1 cellular context compared by ENCODE assay signal in the genomic region with DNA sequence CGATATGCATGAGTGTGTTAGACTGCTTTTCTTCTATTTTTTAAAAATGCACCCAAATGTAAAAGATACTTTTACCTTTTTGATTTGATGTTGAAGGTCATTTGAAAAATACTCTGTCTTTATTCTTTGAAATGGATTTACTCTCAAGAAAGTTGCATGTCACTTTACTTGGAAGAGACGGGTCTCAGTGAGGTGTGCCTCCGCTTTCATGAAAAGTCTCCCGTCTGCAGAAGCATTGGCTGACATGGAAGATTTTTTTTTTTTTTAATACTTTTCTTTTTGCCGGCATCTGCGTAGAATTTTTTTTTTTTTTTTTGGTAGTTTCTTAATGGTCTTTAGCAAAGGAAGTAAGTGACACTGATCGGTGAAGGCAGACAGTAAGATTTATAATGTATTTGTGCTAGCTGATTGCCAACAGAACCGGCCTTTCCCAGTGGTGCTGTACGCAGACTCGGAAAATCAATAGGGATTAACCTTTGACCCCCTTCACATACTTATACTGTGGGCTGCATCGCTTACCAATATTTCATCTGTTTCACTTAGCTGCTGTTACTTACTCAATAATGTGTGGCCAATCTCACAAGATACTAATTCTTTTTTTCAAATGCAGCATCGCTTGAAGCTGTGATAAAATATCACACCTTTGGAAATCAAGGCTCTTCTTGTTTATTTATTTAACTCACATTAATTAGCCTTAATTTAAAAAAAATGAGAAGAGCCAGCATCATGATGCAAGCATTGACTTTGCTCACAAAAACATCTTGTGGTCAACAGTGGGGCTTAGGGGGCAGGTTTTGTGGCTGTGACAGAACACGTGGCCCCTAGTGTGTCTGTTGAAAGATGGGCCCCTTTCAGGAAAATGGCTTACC.
TF ChIP-seq lines count a peak whose summit lies in the region.

No MANE protein-coding gene starts in this region.

TF ChIP-seq in HepG2, 621 proteins besides CTCF, POLR2A, EP300 and RAD21 (continued from another document and continues in another):
- TF ChIP-seq, protein P1, sequence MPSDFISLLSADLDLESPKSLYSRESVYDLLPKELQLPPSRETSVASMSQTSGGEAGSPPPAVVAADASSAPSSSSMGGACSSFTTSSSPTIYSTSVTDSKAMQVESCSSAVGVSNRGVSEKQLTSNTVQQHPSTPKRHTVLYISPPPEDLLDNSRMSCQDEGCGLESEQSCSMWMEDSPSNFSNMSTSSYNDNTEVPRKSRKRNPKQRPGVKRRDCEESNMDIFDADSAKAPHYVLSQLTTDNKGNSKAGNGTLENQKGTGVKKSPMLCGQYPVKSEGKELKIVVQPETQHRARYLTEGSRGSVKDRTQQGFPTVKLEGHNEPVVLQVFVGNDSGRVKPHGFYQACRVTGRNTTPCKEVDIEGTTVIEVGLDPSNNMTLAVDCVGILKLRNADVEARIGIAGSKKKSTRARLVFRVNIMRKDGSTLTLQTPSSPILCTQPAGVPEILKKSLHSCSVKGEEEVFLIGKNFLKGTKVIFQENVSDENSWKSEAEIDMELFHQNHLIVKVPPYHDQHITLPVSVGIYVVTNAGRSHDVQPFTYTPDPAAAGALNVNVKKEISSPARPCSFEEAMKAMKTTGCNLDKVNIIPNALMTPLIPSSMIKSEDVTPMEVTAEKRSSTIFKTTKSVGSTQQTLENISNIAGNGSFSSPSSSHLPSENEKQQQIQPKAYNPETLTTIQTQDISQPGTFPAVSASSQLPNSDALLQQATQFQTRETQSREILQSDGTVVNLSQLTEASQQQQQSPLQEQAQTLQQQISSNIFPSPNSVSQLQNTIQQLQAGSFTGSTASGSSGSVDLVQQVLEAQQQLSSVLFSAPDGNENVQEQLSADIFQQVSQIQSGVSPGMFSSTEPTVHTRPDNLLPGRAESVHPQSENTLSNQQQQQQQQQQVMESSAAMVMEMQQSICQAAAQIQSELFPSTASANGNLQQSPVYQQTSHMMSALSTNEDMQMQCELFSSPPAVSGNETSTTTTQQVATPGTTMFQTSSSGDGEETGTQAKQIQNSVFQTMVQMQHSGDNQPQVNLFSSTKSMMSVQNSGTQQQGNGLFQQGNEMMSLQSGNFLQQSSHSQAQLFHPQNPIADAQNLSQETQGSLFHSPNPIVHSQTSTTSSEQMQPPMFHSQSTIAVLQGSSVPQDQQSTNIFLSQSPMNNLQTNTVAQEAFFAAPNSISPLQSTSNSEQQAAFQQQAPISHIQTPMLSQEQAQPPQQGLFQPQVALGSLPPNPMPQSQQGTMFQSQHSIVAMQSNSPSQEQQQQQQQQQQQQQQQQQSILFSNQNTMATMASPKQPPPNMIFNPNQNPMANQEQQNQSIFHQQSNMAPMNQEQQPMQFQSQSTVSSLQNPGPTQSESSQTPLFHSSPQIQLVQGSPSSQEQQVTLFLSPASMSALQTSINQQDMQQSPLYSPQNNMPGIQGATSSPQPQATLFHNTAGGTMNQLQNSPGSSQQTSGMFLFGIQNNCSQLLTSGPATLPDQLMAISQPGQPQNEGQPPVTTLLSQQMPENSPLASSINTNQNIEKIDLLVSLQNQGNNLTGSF (CRISPR knock-in tag; IDR thresholded peaks at IDR 0.05), result no peak
- TF ChIP-seq TCF12 (IDR thresholded peaks at IDR 0.05), result no peak
- peak; percentile 55; the same call in 1 of the 2 replicates for TF ChIP-seq TCF12 (CRISPR knock-in tag; IDR thresholded peaks at IDR 0.05)
- peak; percentile 46; the same call in 1 of the 2 replicates for TF ChIP-seq ETV5 (CRISPR knock-in tag; IDR thresholded peaks at IDR 0.05; ENCODE audit: borderline replicate concordance)
- no peak for TF ChIP-seq KLF12 (CRISPR knock-in tag; IDR thresholded peaks at IDR 0.05; ENCODE audit: borderline replicate concordance)
- TF ChIP-seq HDAC2 (CRISPR knock-in tag; IDR thresholded peaks at IDR 0.05), result peak; percentile 95
- TF ChIP-seq ZMYM4 (CRISPR knock-in tag; IDR thresholded peaks at IDR 0.05), result peak; percentile 88
- TF ChIP-seq AKAP8 (CRISPR knock-in tag; IDR thresholded peaks at IDR 0.05), result 0 out of 2 replicates have a peak, but pooled peaks have one; percentile 34
- 0 out of 2 replicates have a peak, but pooled peaks have one; percentile 24 for TF ChIP-seq WIZ (CRISPR knock-in tag; IDR thresholded peaks at IDR 0.05)
- peak; percentile 21; the same call in 1 of the 2 replicates for TF ChIP-seq SMC3 (IDR thresholded peaks at IDR 0.05; ENCODE audit: low read length)
- TF ChIP-seq ZGPAT (CRISPR knock-in tag; IDR thresholded peaks at IDR 0.05), result peak; percentile 86; the same call in 1 of the 2 replicates
- no peak for TF ChIP-seq CENPX (CRISPR knock-in tag; IDR thresholded peaks at IDR 0.05)
- TF ChIP-seq CHD2 (IDR thresholded peaks at IDR 0.05; ENCODE audit: low read depth, low read length), result no peak
- peak; percentile 70 for TF ChIP-seq SAP130 (CRISPR knock-in tag; IDR thresholded peaks at IDR 0.05; ENCODE audit: low read depth)
- peak; percentile 50; the same call in 1 of the 2 replicates for TF ChIP-seq HHEX (CRISPR knock-in tag; IDR thresholded peaks at IDR 0.05)
- peak; percentile 97; the same call in 1 of the 2 replicates for TF ChIP-seq CHD4 (IDR thresholded peaks at IDR 0.05; ENCODE audit: borderline replicate concordance, low read length)
- no peak for TF ChIP-seq HMG20B (CRISPR knock-in tag; conservative IDR thresholded peaks at IDR 0.05)
- no peak for TF ChIP-seq FOXO4 (CRISPR knock-in tag; conservative IDR thresholded peaks at IDR 0.05)
- no peak for TF ChIP-seq SSRP1 (CRISPR knock-in tag; IDR thresholded peaks at IDR 0.05)
- 0 out of 2 replicates have a peak, but pooled peaks have one; percentile 61 for TF ChIP-seq STAT5B (CRISPR knock-in tag; IDR thresholded peaks at IDR 0.05)
- peak; percentile 87 for TF ChIP-seq NCOA2 (CRISPR knock-in tag; IDR thresholded peaks at IDR 0.05)
- TF ChIP-seq ZNF614 (CRISPR knock-in tag; IDR thresholded peaks at IDR 0.05; ENCODE audit: borderline replicate concordance), result peak; percentile 87
- TF ChIP-seq HOXD1 (CRISPR knock-in tag; IDR thresholded peaks at IDR 0.05), result peak; percentile 59; the same call in 1 of the 2 replicates
- no peak for TF ChIP-seq MEIS1 (CRISPR knock-in tag; IDR thresholded peaks at IDR 0.05; ENCODE audit: borderline replicate concordance)
- no peak for TF ChIP-seq SP4 (CRISPR knock-in tag; IDR thresholded peaks at IDR 0.05)
- no peak for TF ChIP-seq KIAA2018 (CRISPR knock-in tag; IDR thresholded peaks at IDR 0.05; ENCODE audit: borderline replicate concordance)
- TF ChIP-seq, protein P2, sequence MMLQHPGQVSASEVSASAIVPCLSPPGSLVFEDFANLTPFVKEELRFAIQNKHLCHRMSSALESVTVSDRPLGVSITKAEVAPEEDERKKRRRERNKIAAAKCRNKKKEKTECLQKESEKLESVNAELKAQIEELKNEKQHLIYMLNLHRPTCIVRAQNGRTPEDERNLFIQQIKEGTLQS (CRISPR knock-in tag; IDR thresholded peaks at IDR 0.05), result 0 out of 2 replicates have a peak, but pooled peaks have one; percentile 10
- TF ChIP-seq KDM1A (CRISPR knock-in tag; IDR thresholded peaks at IDR 0.05), result peak; percentile 69
- TF ChIP-seq GATA4 (IDR thresholded peaks at IDR 0.05; ENCODE audit: borderline replicate concordance, low read depth), result 0 out of 2 replicates have a peak, but pooled peaks have one; percentile 37
- TF ChIP-seq NR2F1 (CRISPR knock-in tag; IDR thresholded peaks at IDR 0.05), result peak; percentile 96 to 98
- 0 out of 2 replicates have a peak, but pooled peaks have one; percentile 48 for TF ChIP-seq SMYD3 (CRISPR knock-in tag; IDR thresholded peaks at IDR 0.05)
- TF ChIP-seq CC2D1A (CRISPR knock-in tag; IDR thresholded peaks at IDR 0.05), result no peak
- TF ChIP-seq JDP2 (CRISPR knock-in tag; IDR thresholded peaks at IDR 0.05; ENCODE audit: borderline replicate concordance), result no peak
- peak; percentile 82; the same call in 1 of the 2 replicates for TF ChIP-seq PHF21A (CRISPR knock-in tag; IDR thresholded peaks at IDR 0.05)
- TF ChIP-seq ZNF256 (CRISPR knock-in tag; conservative IDR thresholded peaks at IDR 0.05), result no peak
- TF ChIP-seq PITX1 (CRISPR knock-in tag; IDR thresholded peaks at IDR 0.05), result peak; percentile 100
